Comparison of ENCODE assay signal across 8 cellular contexts in the genomic region with DNA sequence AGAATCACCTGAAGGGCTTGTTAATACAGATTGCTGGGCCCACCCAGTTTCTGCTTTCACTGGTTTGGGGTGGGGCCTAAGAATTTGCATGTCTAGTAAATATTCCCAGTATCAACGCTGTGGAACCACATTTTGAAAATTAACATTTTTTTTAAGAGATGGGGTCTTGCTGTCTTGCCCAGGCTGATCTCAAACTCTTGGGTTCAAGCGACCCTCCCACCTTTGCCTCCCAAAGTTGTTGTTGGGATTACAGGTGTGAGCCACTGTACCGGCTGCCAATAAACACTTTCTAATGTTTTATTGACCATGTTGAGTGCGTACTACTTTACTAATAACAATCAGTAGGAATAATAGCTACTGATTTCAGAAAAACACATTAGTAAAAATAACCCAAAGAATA. TPM values are rescaled to one million over a fixed set of nuclear protein-coding genes. Genes with fewer than 3 reads are reported as not detected.
DNase-seq lines count a peak whose midpoint lies in the region; ATAC-seq and TF ChIP-seq lines count a peak whose summit lies in the region.

No MANE protein-coding gene starts in this region.

- H3K14ac ChIP-seq in IMR-90 (replicated peaks; ENCODE audit: low read depth, low read length), result no peak overlapping the region

- H3K4me3 ChIP-seq in BE2C (ENCODE audit: low read depth, low read length) (peak overlapping the region; percentile 87), IMR-90 (ENCODE audit: insufficient read depth, low read depth, low read length) (no peak overlapping the region), mammary epithelial cell (replicated peaks in 1 of 3; ENCODE audit: insufficient read depth in 1 of 3, low read depth in 2 of 3, low read length in 3 of 3) (peak overlapping the region; percentile 60 to 89 (median 86))

- H3K4me2 ChIP-seq in IMR-90 (ENCODE audit: low read depth, low read length) (peak overlapping the region; percentile 24; the same call in 1 of the 2 replicates), mammary epithelial cell (ENCODE audit: insufficient read depth, low read depth, low read length) (peak overlapping the region; percentile 84)

- H3K27me3 Mint-ChIP-seq in naive thymus-derived CD8-positive, alpha-beta T cell, result no peaks in the 10 kb centered on the region

- no peaks in the 10 kb centered on the region for H3K9me1 ChIP-seq in IMR-90 (ENCODE audit: insufficient read depth, low read length)

- ATAC-seq in IMR-90 (ENCODE audit: low read depth) (no peak), HG02610 (IDR thresholded peaks at IDR 0.05; ENCODE audit: unreplicated experiment) (no peak)
- ATAC-seq in naive thymus-derived CD8-positive, alpha-beta T cell, result no peak

- no peak overlapping the region for H3K23ac ChIP-seq in IMR-90 (ENCODE audit: low read depth, low read length)

- H3K79me2 ChIP-seq in mammary epithelial cell (ENCODE audit: insufficient read depth, low read length), result peaks cover 74% of the 10 kb centered on the region

- H3K27ac ChIP-seq in IMR-90 (ENCODE audit: insufficient read depth, low read length), result no peak overlapping the region
- no peak overlapping the region for H3K27ac ChIP-seq in mammary epithelial cell (ENCODE audit: insufficient read depth, low read depth, low read length)

- H3K9me3 ChIP-seq in BE2C, result no peaks in the 10 kb centered on the region
- no peaks in the 10 kb centered on the region for H3K9me3 ChIP-seq in IMR-90 (ENCODE audit: control insufficient read depth, insufficient read depth, low read length)
- H3K9me3 ChIP-seq in mammary epithelial cell (replicated peaks; ENCODE audit: insufficient read depth, low read length), result no peaks in the 10 kb centered on the region

- no peak overlapping the region for H4K8ac ChIP-seq in IMR-90 (ENCODE audit: low read depth in 2 of 2, low read length in 2 of 2)

- DNase-seq in BE2C (no peak), IMR-90 (no peak), mammary epithelial cell (peak; percentile 17), NCI-H146 (lab: John Stamatoyannopoulos, UW) (no peak), AG08395 (ENCODE audit: low spot score) (no peak)
- DNase-seq in naive thymus-derived CD8-positive, alpha-beta T cell, result no peak
- no peak for DNase-seq in activated CD4-positive, CD25-positive, alpha-beta regulatory T cell (lab: John Stamatoyannopoulos, UW)

- H2AFZ ChIP-seq in IMR-90 (replicated peaks; ENCODE audit: low read length, poor library complexity) (no peak overlapping the region), mammary epithelial cell (ENCODE audit: low read depth, low read length) (no peak overlapping the region)

- in situ Hi-C loops in IMR-90 (cut with MboI; ENCODE audit: low sequenced_read_pairs) (no loop called here), mammary epithelial cell (cut with MboI; ENCODE audit: low sequenced_read_pairs in 2 of 2) (no loop called here)

- BruUV-seq in IMR-90 (replicated peaks; lab: Mats Ljungman, UMichigan) (no TSS peak), mammary epithelial cell (replicated peaks; lab: Mats Ljungman, UMichigan) (no TSS peak)

- H3K27me3 ChIP-seq in BE2C (no peaks in the 10 kb centered on the region), IMR-90 (ENCODE audit: control insufficient read depth, insufficient read depth, low read length) (no peaks in the 10 kb centered on the region), mammary epithelial cell (ENCODE audit: insufficient read depth, low read length) (no peaks in the 10 kb centered on the region)

- no peak for TF ChIP-seq RAD21 in IMR-90 (IDR thresholded peaks at IDR 0.05; ENCODE audit: low read length)

- CTCF ChIA-PET in IMR-90 (lab: Yijun Ruan, JAX), result no interaction called here
- CTCF ChIA-PET in mammary epithelial cell (lab: Charles Lee; ENCODE audit: low non-redundant PET), result no interaction called here

- H3K79me1 ChIP-seq in IMR-90 (ENCODE audit: low read depth in 1 of 2, low read length in 2 of 2), result peaks cover 30 to 53% of the 10 kb centered on the region in 2 experiments

- no peak overlapping the region for H4K91ac ChIP-seq in IMR-90 (ENCODE audit: insufficient read depth, low read depth, low read length)

- no peak overlapping the region for H2BK15ac ChIP-seq in IMR-90 (ENCODE audit: low read depth, low read length)

- no peaks in the 10 kb centered on the region for H3K9me3 Mint-ChIP-seq in naive thymus-derived CD8-positive, alpha-beta T cell

- H3K4me1 Mint-ChIP-seq in naive thymus-derived CD8-positive, alpha-beta T cell, result peaks cover 33 to 68% (median 61%) of the 10 kb centered on the region in 4 donors

- no peak overlapping the region for H2AK5ac ChIP-seq in IMR-90 (ENCODE audit: low read depth, low read length)

- dilution Hi-C loops in IMR-90 (cut with HindIII; ENCODE audit: low sequenced_read_pairs, unreplicated experiment) (no loop called here), mammary epithelial cell (cut with HindIII; ENCODE audit: low sequenced_read_pairs) (loop anchor here (5.0 kb wide), 1 partner anchor 91 kb away; no protein-coding TSS in a partner anchor)

- no peak overlapping the region for H2AK9ac ChIP-seq in IMR-90 (replicated peaks; ENCODE audit: low read depth, low read length, poor library complexity)

- H3K27ac Mint-ChIP-seq in naive thymus-derived CD8-positive, alpha-beta T cell, result peak overlapping the region; percentile 5 to 100 (median 98)

- H4K5ac ChIP-seq in IMR-90 (ENCODE audit: low read depth, low read length), result no peak overlapping the region

- POLR2A ChIA-PET in IMR-90 (lab: Charles Lee; ENCODE audit: unreplicated experiment), result interaction anchor here (0.6 kb wide), 1 partner anchor 16 kb away, joined by 26 read pairs; no protein-coding TSS in a partner anchor
- POLR2A ChIA-PET in naive thymus-derived CD8-positive, alpha-beta T cell (lab: Charles Lee), result interaction anchor here (0.9 to 9.6 kb wide), 4 partner anchors 14 to 55 kb away, joined by 3 to 430 read pairs (median 4); a partner anchor contains a TSS

- H4K20me1 ChIP-seq in IMR-90 (ENCODE audit: insufficient read depth, low read length) (peaks cover 68% of the 10 kb centered on the region), mammary epithelial cell (ENCODE audit: insufficient read depth, low read length) (no peaks in the 10 kb centered on the region)

- H3K4me3 Mint-ChIP-seq in naive thymus-derived CD8-positive, alpha-beta T cell, result peak overlapping the region; percentile 47 to 99 (median 97)

- TF ChIP-seq CTCF in BE2C (IDR thresholded peaks at IDR 0.05; ENCODE audit: low read depth, low read length), result no peak
- no peak for TF ChIP-seq CTCF in IMR-90 (conservative IDR thresholded peaks at IDR 0.05; ENCODE audit: low read depth, low read length)
- no peak for TF ChIP-seq CTCF in mammary epithelial cell (conservative IDR thresholded peaks at IDR 0.05 in 1 of 2, IDR thresholded peaks at IDR 0.05 in 1 of 2; ENCODE audit: extremely low read depth in 1 of 2, insufficient read depth in 1 of 2, low read depth in 1 of 2, low read length in 2 of 2)

- no peak overlapping the region for H3K18ac ChIP-seq in IMR-90 (ENCODE audit: low read depth, low read length)

- H3K4ac ChIP-seq in IMR-90 (ENCODE audit: low read depth, low read length), result no peak overlapping the region

- H2BK120ac ChIP-seq in IMR-90 (ENCODE audit: low read depth, low read length), result no peak overlapping the region

- no peak for TF ChIP-seq POLR2A in IMR-90 (IDR thresholded peaks at IDR 0.05; ENCODE audit: low read depth, low read length)

- no peak overlapping the region for H3K56ac ChIP-seq in IMR-90 (ENCODE audit: extremely low read depth, insufficient read depth, low read length)

- H3K4me1 ChIP-seq in BE2C (no peaks in the 10 kb centered on the region), IMR-90 (ENCODE audit: control insufficient read depth, insufficient read depth, low read length) (peaks cover 4% of the 10 kb centered on the region), mammary epithelial cell (ENCODE audit: insufficient read depth, low read length) (peaks cover 23% of the 10 kb centered on the region)

- no peak overlapping the region for H2BK5ac ChIP-seq in IMR-90 (ENCODE audit: low read depth, low read length, poor library complexity, severe bottlenecking)

- H3K36me3 ChIP-seq in BE2C, result peaks cover 69% of the 10 kb centered on the region
- H3K36me3 ChIP-seq in IMR-90 (ENCODE audit: control insufficient read depth, insufficient read depth, low read length), result peaks cover 51% of the 10 kb centered on the region
- H3K36me3 ChIP-seq in mammary epithelial cell (ENCODE audit: insufficient read depth, low read length), result peaks cover 51% of the 10 kb centered on the region

- no peak overlapping the region for H2BK20ac ChIP-seq in IMR-90 (ENCODE audit: low read depth, low read length)

- H3K36me3 Mint-ChIP-seq in naive thymus-derived CD8-positive, alpha-beta T cell, result peaks cover 13 to 67% (median 47%) of the 10 kb centered on the region in 3 donors

- H3K9ac ChIP-seq in IMR-90 (ENCODE audit: low read depth, low read length), result no peak overlapping the region; the same call in 1 of the 2 replicates
- no peak overlapping the region for H3K9ac ChIP-seq in mammary epithelial cell (ENCODE audit: insufficient read depth, low read length)

- intact Hi-C loops in IMR-90 (cut with micrococcal nuclease) (loop anchor here (5.0 kb wide), 1 partner anchor 216 kb away; no protein-coding TSS in a partner anchor), mammary epithelial cell (cut with micrococcal nuclease) (no loop called here)

- no CpG with 5 or more reads among the region's 4 CpGs for WGBS in IMR-90 (ENCODE audit: extremely low coverage in 2 of 2, insufficient read length in 1 of 2), 2 experiments
- 50% methylated on average over 4 of the region's 4 CpGs for WGBS in mammary epithelial cell (ENCODE audit: low coverage, missing lambda C conversion rate)

RNA-seq across cellular contexts. Expression of a gene that starts 2.5 kb away (rescaled TPM):
- 461 TPM for polyA plus RNA-seq in BE2C (2012; ENCODE audit: insufficient read depth, insufficient read length, low read depth)
- total RNA-seq in IMR-90 (2012; rRNA removed) (1,144 and 1,216 TPM in 2 replicates), mammary epithelial cell (100 to 1,000 TPM; 737 to 956 TPM)
- polyA plus RNA-seq in IMR-90 (2012; rRNA removed) (439 and 492 TPM in 2 replicates), mammary epithelial cell (444 TPM)
- 108 and 148 TPM in 2 replicates for polyA plus RNA-seq in IMR-90 (2012; cell fraction: cytosol; rRNA removed)
- polyA plus RNA-seq in IMR-90 (2012; cell fraction: nucleus; rRNA removed; ENCODE audit: low replicate concordance), result 62.0 and 539 TPM in 2 replicates
- 1,074 TPM for polyA minus RNA-seq in mammary epithelial cell
- total RNA-seq in naive thymus-derived CD8-positive, alpha-beta T cell, result 100 to 1,000 TPM; 631 to 638 TPM
- 100 to 1,000 TPM; 315 to 425 (median 340) TPM for polyA plus RNA-seq in naive thymus-derived CD8-positive, alpha-beta T cell

RNA-seq across cellular contexts. Expression of a gene that starts 51.6 kb away (rescaled TPM):
- polyA plus RNA-seq in BE2C (2012; ENCODE audit: insufficient read depth, insufficient read length, low read depth), result 37.5 TPM
- total RNA-seq in IMR-90 (2012; rRNA removed), result 30.8 and 35.6 TPM in 2 replicates
- 26.1 and 28.2 TPM in 2 replicates for polyA plus RNA-seq in IMR-90 (2012; rRNA removed)
- polyA plus RNA-seq in IMR-90 (2012; cell fraction: cytosol; rRNA removed), result 2.9 and 6.5 TPM in 2 replicates
- polyA plus RNA-seq in IMR-90 (2012; cell fraction: nucleus; rRNA removed; ENCODE audit: low replicate concordance), result 9.6 and 84.5 TPM in 2 replicates
- 10 to 100 TPM; 27.8 to 29.4 TPM for total RNA-seq in mammary epithelial cell
- polyA plus RNA-seq in mammary epithelial cell, result 32.5 TPM
- 204 TPM for polyA minus RNA-seq in mammary epithelial cell
- total RNA-seq in naive thymus-derived CD8-positive, alpha-beta T cell, result 100 to 1,000 TPM; 173 to 175 TPM
- 10 to 100 TPM; 14.6 to 18.6 (median 17.0) TPM for polyA plus RNA-seq in naive thymus-derived CD8-positive, alpha-beta T cell

RNA-seq across cellular contexts. Expression of a gene that starts 55.2 kb away (rescaled TPM):
- polyA plus RNA-seq in BE2C (2012; ENCODE audit: insufficient read depth, insufficient read length, low read depth), result 29.4 TPM
- 37.1 and 38.3 TPM in 2 replicates for total RNA-seq in IMR-90 (2012; rRNA removed)
- 14.4 and 16.8 TPM in 2 replicates for polyA plus RNA-seq in IMR-90 (2012; rRNA removed)
- 3.8 and 5.1 TPM in 2 replicates for polyA plus RNA-seq in IMR-90 (2012; cell fraction: cytosol; rRNA removed)
- polyA plus RNA-seq in IMR-90 (2012; cell fraction: nucleus; rRNA removed; ENCODE audit: low replicate concordance), result 2.1 and 10.6 TPM in 2 replicates
- total RNA-seq in mammary epithelial cell, result 10 to 100 TPM; 29.5 to 29.9 TPM
- 9.2 TPM for polyA plus RNA-seq in mammary epithelial cell
- 39.6 TPM for polyA minus RNA-seq in mammary epithelial cell
- 10 to 100 TPM; 58.2 to 66.4 TPM for total RNA-seq in naive thymus-derived CD8-positive, alpha-beta T cell
- polyA plus RNA-seq in naive thymus-derived CD8-positive, alpha-beta T cell, result 10 to 100 TPM; 53.2 to 66.8 (median 53.7) TPM
